ENCODE assay signal across 31 cellular contexts in the genomic region with DNA sequence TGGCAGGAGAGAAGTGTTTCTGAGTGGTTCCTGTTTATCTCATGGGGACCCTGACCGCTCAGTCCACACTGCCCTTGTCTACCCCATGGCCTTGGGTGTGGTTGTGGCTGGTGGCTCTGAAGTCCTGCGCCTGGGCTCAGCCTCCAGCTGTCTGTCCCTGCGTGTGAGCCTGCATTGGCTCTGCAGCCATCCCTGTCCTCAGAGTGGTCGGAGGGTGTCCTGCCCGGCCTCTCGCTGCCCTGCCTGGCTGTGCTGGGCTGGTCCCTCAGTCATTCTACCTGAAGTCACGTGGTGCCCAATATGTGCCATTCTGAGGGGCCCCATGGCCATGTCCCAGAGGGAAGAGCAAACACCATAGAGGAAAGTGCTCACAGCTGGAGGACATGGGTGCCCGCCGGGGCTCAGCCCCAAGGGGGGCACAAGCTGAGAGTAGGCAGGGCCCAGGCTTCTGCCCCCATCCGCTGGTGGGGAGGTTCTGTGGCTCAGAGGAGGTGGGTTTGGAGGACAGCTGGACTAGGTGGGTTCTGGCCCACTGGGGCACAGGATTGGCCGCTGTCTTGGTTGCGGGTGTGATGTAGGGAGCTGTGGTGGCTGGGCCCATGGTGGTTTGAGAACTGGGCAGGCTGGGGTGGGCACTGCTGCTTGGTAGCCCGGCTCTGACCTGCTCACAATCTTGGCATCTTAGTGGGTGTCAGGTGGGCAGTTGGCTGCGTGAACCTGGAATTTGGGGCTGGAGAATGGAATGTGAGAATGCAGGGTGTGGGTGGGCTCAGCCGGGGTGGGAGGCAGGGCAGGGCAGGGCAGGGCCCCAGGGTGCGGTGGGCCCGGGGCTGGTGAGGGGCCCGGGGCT. TPM values are rescaled to one million over a fixed set of nuclear protein-coding genes. Genes with fewer than 3 reads are reported as not detected.
A peak's percentile ranks its signal among the peaks of the same experiment; 100 is the strongest.
DNase-seq lines count a peak whose midpoint lies in the region; ATAC-seq, FAIRE-seq and TF ChIP-seq lines count a peak whose summit lies in the region.
"Had no signal": no experiment of that assay in that cellular context is flagged by ENCODE, and none has a peak within 500 bp of the region (broad histone marks: within the 10 kb centered on the region; RNA-seq: fewer than 3 reads in every experiment).

No MANE protein-coding gene starts in this region.

- no peak for DNase-seq in activated CD8-positive, alpha-beta T cell treated with anti-CD3 and anti-CD28 coated beads, Interleukin-2, amount 10 ng/mL, durations not matched to agents 7 days and 5 days
- no peak for DNase-seq in activated CD8-positive, alpha-beta T cell treated with anti-CD3 and anti-CD28 coated beads for 36 hours
- peak; percentile 60 for DNase-seq in H7
- DNase-seq in kidney = peak; percentile 65
- no peak for DNase-seq in stimulated activated naive CD8-positive, alpha-beta T cell treated with anti-CD3 and anti-CD28 coated beads, Interleukin-15, Interleukin-2, amounts not matched to agents 100 U/mL and 50 U/mL, for 24 hours
- DNase-seq in stimulated activated CD4-positive, alpha-beta T cell treated with anti-CD3 and anti-CD28 coated beads, Interleukin-15, amount 100 ng/mL, for 24 hours = no peak
- DNase-seq in progenitor cell of endocrine pancreas (ENCODE audit: low spot score, unreplicated experiment) = no peak
- DNase-seq: activated CD8-positive, alpha-beta memory T cell treated with anti-CD3 and anti-CD28 coated beads, Interleukin-2, amount 10 ng/mL, durations not matched to agents 7 days and 5 days; activated gamma-delta T cell; AML-193; amniotic stem cell; caudate nucleus; DMS79; heart left ventricle; HFFc6; NCI-H1092; NCI-H1930; NCI-H446; OCI-M1; SIG-M5; stimulated activated CD4-positive, alpha-beta T cell treated with anti-CD3 and anti-CD28 coated beads, Interleukin-1b, Interleukin-23, amount 100 ng/mL, for 48 hours; thyroid gland had no signal

- no peaks in the 10 kb centered on the region for H3K36me3 Mint-ChIP-seq in activated CD8-positive, alpha-beta T cell treated with anti-CD3 and anti-CD28 coated beads, Interleukin-2, amount 10 ng/mL, durations not matched to agents 7 days and 5 days (ENCODE audit: low read depth)
- H3K36me3 Mint-ChIP-seq in activated CD8-positive, alpha-beta T cell treated with anti-CD3 and anti-CD28 coated beads for 36 hours (ENCODE audit: low read depth) = no peaks in the 10 kb centered on the region
- no peaks in the 10 kb centered on the region for H3K36me3 Mint-ChIP-seq in progenitor cell of endocrine pancreas (ENCODE audit: insufficient read depth)
- H3K36me3 Mint-ChIP-seq: activated CD8-positive, alpha-beta memory T cell treated with anti-CD3 and anti-CD28 coated beads, Interleukin-2, amount 10 ng/mL, durations not matched to agents 7 days and 5 days; mesothelial cell of epicardium; T-cell had no signal

- intact Hi-C loops in activated CD8-positive, alpha-beta T cell treated with anti-CD3 and anti-CD28 coated beads for 36 hours (cut with micrococcal nuclease) = no loop called here
- intact Hi-C loops in kidney (cut with DNase I) = no loop called here

- H3K27ac ChIP-seq in kidney (ENCODE audit: low read depth in 2 of 2, low read length in 2 of 2) = no peak overlapping the region
- H3K27ac ChIP-seq: epithelial cell of prostate, heart left ventricle, prostate gland, thyroid gland had no signal

- CTCF ChIA-PET in activated CD8-positive, alpha-beta T cell treated with anti-CD3 and anti-CD28 coated beads, Interleukin-2, amount 10 ng/mL, durations not matched to agents 7 days and 5 days (lab: Charles Lee) = no interaction called here
- CTCF ChIA-PET in activated CD8-positive, alpha-beta T cell treated with anti-CD3 and anti-CD28 coated beads for 36 hours (lab: Charles Lee) = no interaction called here

- no peak overlapping the region for H3K4me3 ChIP-seq in H7 (ENCODE audit: insufficient read depth, low read depth, low read length)
- H3K4me3 ChIP-seq in kidney (ENCODE audit: low read length in 2 of 2) = no peak overlapping the region
- H3K4me3 ChIP-seq: dorsolateral prefrontal cortex, heart left ventricle, prostate gland, thyroid gland had no signal

- peak; percentile 4 for ATAC-seq in activated CD8-positive, alpha-beta T cell treated with anti-CD3 and anti-CD28 coated beads, Interleukin-2, amount 10 ng/mL, durations not matched to agents 7 days and 5 days
- ATAC-seq in activated CD8-positive, alpha-beta T cell treated with anti-CD3 and anti-CD28 coated beads for 36 hours = no peak
- peak; percentile 5 for ATAC-seq in stimulated activated naive CD8-positive, alpha-beta T cell treated with anti-CD3 and anti-CD28 coated beads, Interleukin-15, Interleukin-2, amounts not matched to agents 100 U/mL and 50 U/mL, for 24 hours
- ATAC-seq in GM19351 (IDR thresholded peaks at IDR 0.05; ENCODE audit: unreplicated experiment) = no peak
- ATAC-seq: activated CD8-positive, alpha-beta memory T cell treated with anti-CD3 and anti-CD28 coated beads, Interleukin-2, amount 10 ng/mL, durations not matched to agents 7 days and 5 days; heart left ventricle; T-cell had no signal

- H3K4me3 Mint-ChIP-seq in activated CD8-positive, alpha-beta T cell treated with anti-CD3 and anti-CD28 coated beads, Interleukin-2, amount 10 ng/mL, durations not matched to agents 7 days and 5 days = no peak overlapping the region
- H3K4me3 Mint-ChIP-seq in activated CD8-positive, alpha-beta T cell treated with anti-CD3 and anti-CD28 coated beads for 36 hours = no peak overlapping the region
- no peak overlapping the region for H3K4me3 Mint-ChIP-seq in progenitor cell of endocrine pancreas (ENCODE audit: low read depth)
- H3K4me3 Mint-ChIP-seq: activated CD8-positive, alpha-beta memory T cell treated with anti-CD3 and anti-CD28 coated beads, Interleukin-2, amount 10 ng/mL, durations not matched to agents 7 days and 5 days; HFFc6; mesothelial cell of epicardium; nephron had no signal

- H3K36me3 ChIP-seq in H7 (replicated peaks; ENCODE audit: control insufficient read depth, insufficient read depth, low read length) (no peaks in the 10 kb centered on the region), kidney (ENCODE audit: control insufficient read depth in 1 of 2, insufficient read depth in 2 of 2, low read length in 2 of 2) (no peaks in the 10 kb centered on the region)
- H3K36me3 ChIP-seq: prostate gland, thyroid gland had no signal

- H3K27me3 Mint-ChIP-seq in activated CD8-positive, alpha-beta T cell treated with anti-CD3 and anti-CD28 coated beads, Interleukin-2, amount 10 ng/mL, durations not matched to agents 7 days and 5 days (ENCODE audit: low read depth) = peaks cover 2% of the 10 kb centered on the region
- peaks cover 6% of the 10 kb centered on the region for H3K27me3 Mint-ChIP-seq in activated CD8-positive, alpha-beta T cell treated with anti-CD3 and anti-CD28 coated beads for 36 hours
- H3K27me3 Mint-ChIP-seq in progenitor cell of endocrine pancreas = peaks cover 6% of the 10 kb centered on the region

- POLR2A ChIA-PET in activated CD8-positive, alpha-beta T cell treated with anti-CD3 and anti-CD28 coated beads, Interleukin-2, amount 10 ng/mL, durations not matched to agents 7 days and 5 days (lab: Charles Lee) = interaction anchor here (1.8 kb wide), 1 partner anchor 10 kb away, joined by 5 read pairs; no protein-coding TSS in a partner anchor
- POLR2A ChIA-PET in activated CD8-positive, alpha-beta T cell treated with anti-CD3 and anti-CD28 coated beads for 36 hours (lab: Charles Lee) = no interaction called here

- H3K27me3 ChIP-seq in H7 (ENCODE audit: control insufficient read depth, insufficient read depth, low read length) = no peaks in the 10 kb centered on the region
- H3K27me3 ChIP-seq: dorsolateral prefrontal cortex, thyroid gland had no signal

- H3K4me1 Mint-ChIP-seq in activated CD8-positive, alpha-beta T cell treated with anti-CD3 and anti-CD28 coated beads, Interleukin-2, amount 10 ng/mL, durations not matched to agents 7 days and 5 days (ENCODE audit: low read depth) = peaks cover 2% of the 10 kb centered on the region
- no peaks in the 10 kb centered on the region for H3K4me1 Mint-ChIP-seq in activated CD8-positive, alpha-beta T cell treated with anti-CD3 and anti-CD28 coated beads for 36 hours (ENCODE audit: low read depth)
- no peaks in the 10 kb centered on the region for H3K4me1 Mint-ChIP-seq in progenitor cell of endocrine pancreas (ENCODE audit: low read depth)
- H3K4me1 Mint-ChIP-seq: activated CD8-positive, alpha-beta memory T cell treated with anti-CD3 and anti-CD28 coated beads, Interleukin-2, amount 10 ng/mL, durations not matched to agents 7 days and 5 days; mesothelial cell of epicardium; nephron; T-cell had no signal

- no peaks in the 10 kb centered on the region for H3K9me3 ChIP-seq in kidney (ENCODE audit: control insufficient read depth in 1 of 2, low read length in 2 of 2)
- H3K9me3 ChIP-seq: heart left ventricle, prostate gland, thyroid gland had no signal

- no peak for TF ChIP-seq CTCF in activated CD8-positive, alpha-beta T cell treated with anti-CD3 and anti-CD28 coated beads for 36 hours (IDR thresholded peaks at IDR 0.05)
- TF ChIP-seq CTCF in kidney (IDR thresholded peaks at IDR 0.05; ENCODE audit: borderline replicate concordance, extremely low read depth, insufficient read depth) (no peak), progenitor cell of endocrine pancreas (IDR thresholded peaks at IDR 0.05; ENCODE audit: unreplicated experiment) (no peak)

- H3K9ac ChIP-seq in kidney (ENCODE audit: low read length in 2 of 2) = no peak overlapping the region

- no peak for FAIRE-seq in kidney (lab: Jason Lieb, UNC)
- FAIRE-seq: TTC549 had no signal

- no peaks in the 10 kb centered on the region for H3K4me1 ChIP-seq in kidney (ENCODE audit: control insufficient read depth in 1 of 2, insufficient read depth in 1 of 2, low read depth in 1 of 2, low read length in 2 of 2)
- H3K4me1 ChIP-seq: heart left ventricle, prostate gland, thyroid gland had no signal

- H3K27ac Mint-ChIP-seq in activated CD8-positive, alpha-beta T cell treated with anti-CD3 and anti-CD28 coated beads, Interleukin-2, amount 10 ng/mL, durations not matched to agents 7 days and 5 days = no peak overlapping the region
- H3K27ac Mint-ChIP-seq in activated CD8-positive, alpha-beta T cell treated with anti-CD3 and anti-CD28 coated beads for 36 hours = no peak overlapping the region
- no peak overlapping the region for H3K27ac Mint-ChIP-seq in progenitor cell of endocrine pancreas
- H3K27ac Mint-ChIP-seq: activated CD8-positive, alpha-beta memory T cell treated with anti-CD3 and anti-CD28 coated beads, Interleukin-2, amount 10 ng/mL, durations not matched to agents 7 days and 5 days; HFFc6; mesothelial cell of epicardium; nephron; T-cell had no signal

- H3K9me3 Mint-ChIP-seq in activated CD8-positive, alpha-beta T cell treated with anti-CD3 and anti-CD28 coated beads, Interleukin-2, amount 10 ng/mL, durations not matched to agents 7 days and 5 days (ENCODE audit: insufficient read depth) = no peaks in the 10 kb centered on the region
- H3K9me3 Mint-ChIP-seq in activated CD8-positive, alpha-beta T cell treated with anti-CD3 and anti-CD28 coated beads for 36 hours = no peaks in the 10 kb centered on the region
- no peaks in the 10 kb centered on the region for H3K9me3 Mint-ChIP-seq in progenitor cell of endocrine pancreas (ENCODE audit: low read depth)
- H3K9me3 Mint-ChIP-seq: HFFc6, mesothelial cell of epicardium, nephron, T-cell had no signal

RNA-seq across cellular contexts. Expression of a gene that starts 11.6 kb away (rescaled TPM):
- 10 to 100 TPM; 56.5 to 61.8 TPM for total RNA-seq in activated CD8-positive, alpha-beta T cell treated with anti-CD3 and anti-CD28 coated beads, Interleukin-2, amount 10 ng/mL, durations not matched to agents 7 days and 5 days
- 10 to 100 TPM; 30.1 to 31.1 TPM for total RNA-seq in activated CD8-positive, alpha-beta T cell treated with anti-CD3 and anti-CD28 coated beads for 36 hours
- total RNA-seq in H7 (2014; rRNA removed; shearing (Covaris generic)) = 24.5 and 28.5 TPM in 2 replicates
- total RNA-seq in kidney (13.2 TPM), progenitor cell of endocrine pancreas (20.5 and 20.8 TPM in 2 replicates)
- 6.9 TPM for polyA plus RNA-seq in kidney (ENCODE audit: insufficient read depth, low read depth, low replicate concordance)

RNA-seq across cellular contexts. Expression of a gene that starts 16.0 kb away (rescaled TPM):
- 100 to 1,000 TPM; 587 to 613 TPM for total RNA-seq in activated CD8-positive, alpha-beta T cell treated with anti-CD3 and anti-CD28 coated beads, Interleukin-2, amount 10 ng/mL, durations not matched to agents 7 days and 5 days
- total RNA-seq in activated CD8-positive, alpha-beta T cell treated with anti-CD3 and anti-CD28 coated beads for 36 hours = 10 to 100 TPM; 93.9 to 95.7 TPM
- total RNA-seq in H7 (2014; rRNA removed; shearing (Covaris generic)) = 0.96 and 5.4 TPM in 2 replicates
- total RNA-seq in kidney (381 TPM), progenitor cell of endocrine pancreas (5.1 TPM in 2 replicates)
- polyA plus RNA-seq in kidney (ENCODE audit: insufficient read depth, low read depth, low replicate concordance) = 272 TPM
- total RNA-seq: A172 had no signal

RNA-seq across cellular contexts. Expression of a gene that starts 23.7 kb away (rescaled TPM):
- total RNA-seq in activated CD8-positive, alpha-beta T cell treated with anti-CD3 and anti-CD28 coated beads, Interleukin-2, amount 10 ng/mL, durations not matched to agents 7 days and 5 days = 1 to 10 TPM; 8.6 to 9.2 TPM
- 10 to 100 TPM; 12.0 to 12.1 TPM for total RNA-seq in activated CD8-positive, alpha-beta T cell treated with anti-CD3 and anti-CD28 coated beads for 36 hours
- 0.67 and 0.80 TPM in 2 replicates for total RNA-seq in H7 (2014; rRNA removed; shearing (Covaris generic))
- total RNA-seq in kidney (3.1 TPM), progenitor cell of endocrine pancreas (3.9 and 4.5 TPM in 2 replicates)
- 4.1 TPM for polyA plus RNA-seq in kidney (ENCODE audit: insufficient read depth, low read depth, low replicate concordance)

RNA-seq across cellular contexts. Expression of a gene that starts 28.1 kb away (rescaled TPM):
- total RNA-seq in activated CD8-positive, alpha-beta T cell treated with anti-CD3 and anti-CD28 coated beads, Interleukin-2, amount 10 ng/mL, durations not matched to agents 7 days and 5 days = under 1 TPM; 0.21 to 0.31 TPM
- total RNA-seq in activated CD8-positive, alpha-beta T cell treated with anti-CD3 and anti-CD28 coated beads for 36 hours = under 1 TPM in 1 of 2 experiments, not detected in 1; 0.45 TPM
- 3.7 and 8.7 TPM in 2 replicates for total RNA-seq in H7 (2014; rRNA removed; shearing (Covaris generic))
- total RNA-seq in kidney (357 TPM), progenitor cell of endocrine pancreas (17.0 and 19.6 TPM in 2 replicates)
- 338 TPM for polyA plus RNA-seq in kidney (ENCODE audit: insufficient read depth, low read depth, low replicate concordance)

Comparison
In these comparisons a context has a peak if more than half of its experiments do, and no peak if none do; other contexts are left out.
1. ATAC-seq: peak in activated CD8-positive, alpha-beta T cell treated with anti-CD3 and anti-CD28 coated beads, Interleukin-2, amount 10 ng/mL, durations not matched to agents 7 days and 5 days (single experiment) and stimulated activated naive CD8-positive, alpha-beta T cell treated with anti-CD3 and anti-CD28 coated beads, Interleukin-15, Interleukin-2, amounts not matched to agents 100 U/mL and 50 U/mL, for 24 hours (single experiment); none in activated CD8-positive, alpha-beta T cell treated with anti-CD3 and anti-CD28 coated beads for 36 hours (single experiment) and GM19351 (single experiment).
2. DNase-seq: peak in H7 (single experiment) and kidney (single experiment); none in activated CD8-positive, alpha-beta T cell treated with anti-CD3 and anti-CD28 coated beads, Interleukin-2, amount 10 ng/mL, durations not matched to agents 7 days and 5 days (single experiment), activated CD8-positive, alpha-beta T cell treated with anti-CD3 and anti-CD28 coated beads for 36 hours (single experiment), stimulated activated naive CD8-positive, alpha-beta T cell treated with anti-CD3 and anti-CD28 coated beads, Interleukin-15, Interleukin-2, amounts not matched to agents 100 U/mL and 50 U/mL, for 24 hours (single experiment), stimulated activated CD4-positive, alpha-beta T cell treated with anti-CD3 and anti-CD28 coated beads, Interleukin-15, amount 100 ng/mL, for 24 hours (single experiment) and progenitor cell of endocrine pancreas (single experiment).
3. RNA of a gene that starts 16.0 kb away (total RNA-seq): 587 to 613 TPM in activated CD8-positive, alpha-beta T cell treated with anti-CD3 and anti-CD28 coated beads, Interleukin-2, amount 10 ng/mL, durations not matched to agents 7 days and 5 days, 381 TPM in kidney (single experiment) and 93.9 to 95.7 TPM in activated CD8-positive, alpha-beta T cell treated with anti-CD3 and anti-CD28 coated beads for 36 hours; 0.96 to 5.4 TPM in H7 and 5.1 TPM in progenitor cell of endocrine pancreas; every median in the first group is over 10 times any median in the second.